In the genomic region with DNA sequence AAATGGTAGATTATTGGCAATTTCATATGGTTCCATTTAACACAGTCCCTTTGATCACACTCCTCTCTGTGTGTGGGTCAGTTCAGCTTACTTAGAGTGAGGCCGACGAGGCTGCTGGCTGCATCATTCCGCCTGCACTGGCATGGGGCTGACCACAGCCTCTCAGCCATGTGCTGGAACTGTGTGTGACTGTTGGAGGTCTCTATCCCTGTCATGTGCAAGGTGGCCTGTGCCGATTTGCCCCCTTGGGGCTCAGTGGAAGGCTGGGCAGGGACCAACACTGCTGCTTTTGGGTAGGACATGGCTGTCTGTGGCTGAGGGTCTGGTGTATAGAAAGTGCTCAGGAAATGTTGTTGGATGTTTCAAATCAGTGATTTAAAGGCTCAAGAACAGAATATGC, we compare ENCODE assay signal across 25 cellular contexts.
"Had no signal": no experiment of that assay in that cellular context is flagged by ENCODE, and none has a peak within 500 bp of the region (broad histone marks: within the 10 kb centered on the region; RNA-seq: fewer than 3 reads in every experiment).

No MANE protein-coding gene starts in this region.

- H3K36me3 ChIP-seq: brain microvascular endothelial cell, heart left ventricle, left lung, pancreas, transverse colon had no signal

- H3K9me3 ChIP-seq: heart left ventricle, left lung, pancreas, psoas muscle, testis, transverse colon had no signal

- H3K4me1 ChIP-seq: left lung, pancreas, testis, transverse colon had no signal

- H3K27ac ChIP-seq: brain microvascular endothelial cell, heart left ventricle, left lung, pancreas, psoas muscle, testis, transverse colon had no signal

- ATAC-seq: activated CD4-positive, alpha-beta T cell treated with anti-CD3 and anti-CD28 coated beads for 36 hours; activated CD8-positive, alpha-beta T cell treated with anti-CD3 and anti-CD28 coated beads, Interleukin-2, amount 10 ng/mL, durations not matched to agents 7 days and 5 days; esophagus mucosa; heart left ventricle; left lung; pancreas; psoas muscle; stimulated activated naive CD8-positive, alpha-beta T cell treated with anti-CD3 and anti-CD28 coated beads, Interleukin-15, Interleukin-2, amounts not matched to agents 100 U/mL and 50 U/mL, for 24 hours had no signal

- H3K27me3 ChIP-seq: brain microvascular endothelial cell, heart left ventricle, left lung, pancreas, testis, transverse colon had no signal

- H3K4me3 ChIP-seq: heart left ventricle, left lung, lung, pancreas, psoas muscle, testis, transverse colon had no signal

- DNase-seq: activated CD4-positive, alpha-beta T cell treated with anti-CD3 and anti-CD28 coated beads for 36 hours; activated CD4-positive, CD25-positive, alpha-beta regulatory T cell; activated CD8-positive, alpha-beta T cell treated with anti-CD3 and anti-CD28 coated beads, Interleukin-2, amount 10 ng/mL, durations not matched to agents 7 days and 5 days; activated effector memory CD4-positive, alpha-beta T cell treated with Interleukin-2 at 50 U/mL for 16 hours; activated naive CD4-positive, alpha-beta T cell treated with anti-CD3 and anti-CD28 coated beads for 36 hours; activated naive CD8-positive, alpha-beta T cell treated with anti-CD3 and anti-CD28 coated beads, Interleukin-2, amount 10 ng/mL, durations not matched to agents 7 days and 5 days; brain microvascular endothelial cell; caudate nucleus; endodermal cell; foreskin fibroblast; heart left ventricle; kidney glomerular epithelial cell; naive B cell; nephron progenitor cell; psoas muscle; stimulated activated CD4-positive, alpha-beta T cell treated with anti-CD3 and anti-CD28 coated beads, Interleukin-12 subunit alpha, Interleukin-12 subunit beta, amount 100 ng/mL, for 4 hours; stimulated activated CD4-positive, alpha-beta T cell treated with anti-CD3 and anti-CD28 coated beads, Interleukin-4, amount 100 ng/mL, for 1 hour; stimulated activated naive CD8-positive, alpha-beta T cell treated with anti-CD3 and anti-CD28 coated beads, Interleukin-15, Interleukin-2, amounts not matched to agents 100 U/mL and 50 U/mL, for 24 hours; T-helper 1 cell; transverse colon had no signal
